ENCODE assay signal across 1 cellular context in genomic region chr5:44933686-44934085, GRCh38.
TF ChIP-seq lines count a peak whose summit lies in the region.

No MANE protein-coding gene starts in this region.

TF ChIP-seq in HEK293, 187 proteins besides CTCF, POLR2A, EP300 and RAD21 (continued from another document):
- no peak for TF ChIP-seq ZNF449 (tag by site-specific recombination; IDR thresholded peaks at IDR 0.05)
